3 cellular contexts compared by ENCODE assay signal in genomic region chr1:57440096-57440495, GRCh38.
TF ChIP-seq lines count a peak whose summit lies in the region.

No MANE protein-coding gene starts in this region.

TF ChIP-seq in SK-N-SH, 30 proteins besides CTCF, POLR2A, EP300 and RAD21:
- no peak for TF ChIP-seq TAF1 (IDR thresholded peaks at IDR 0.05; ENCODE audit: borderline replicate concordance, low read depth, low read length)
- peak; percentile 71 for TF ChIP-seq GATA2 (CRISPR knock-in tag; IDR thresholded peaks at IDR 0.05)

TF ChIP-seq in SK-N-SH treated with all-trans-retinoic acid at 6 μM for 48 hours, 23 proteins besides CTCF, POLR2A, EP300 and RAD21:
- no peak for TF ChIP-seq PATZ1 (CRISPR knock-in tag; IDR thresholded peaks at IDR 0.05; ENCODE audit: borderline replicate concordance)
- no peak for TF ChIP-seq RARB (CRISPR knock-in tag; IDR thresholded peaks at IDR 0.05)
- no peak for TF ChIP-seq ZFP3 (CRISPR knock-in tag; IDR thresholded peaks at IDR 0.05)
- TF ChIP-seq ISL1 (CRISPR knock-in tag; IDR thresholded peaks at IDR 0.05), result no peak
- TF ChIP-seq ZNF8 (CRISPR knock-in tag; IDR thresholded peaks at IDR 0.05), result no peak
- TF ChIP-seq ZFP30 (CRISPR knock-in tag; IDR thresholded peaks at IDR 0.05), result no peak
- TF ChIP-seq SNAI2 (CRISPR knock-in tag; IDR thresholded peaks at IDR 0.05), result no peak
- no peak for TF ChIP-seq OSR1 (CRISPR knock-in tag; IDR thresholded peaks at IDR 0.05)
- no peak for TF ChIP-seq ARNTL (CRISPR knock-in tag; IDR thresholded peaks at IDR 0.05; ENCODE audit: borderline replicate concordance, low read depth)
- TF ChIP-seq TOX (CRISPR knock-in tag; IDR thresholded peaks at IDR 0.05; ENCODE audit: borderline replicate concordance), result no peak
- TF ChIP-seq BACH2 (CRISPR knock-in tag; IDR thresholded peaks at IDR 0.05; ENCODE audit: borderline replicate concordance), result no peak
- TF ChIP-seq ZNF565 (CRISPR knock-in tag; conservative IDR thresholded peaks at IDR 0.05; ENCODE audit: low read depth), result no peak
- TF ChIP-seq ESRRG (CRISPR knock-in tag; IDR thresholded peaks at IDR 0.05), result no peak
- TF ChIP-seq CSDC2 (CRISPR knock-in tag; IDR thresholded peaks at IDR 0.05), result no peak
- TF ChIP-seq ZC3H10 (CRISPR knock-in tag; IDR thresholded peaks at IDR 0.05), result no peak

TF ChIP-seq in H1, 55 proteins besides CTCF, POLR2A, EP300 and RAD21:
- TF ChIP-seq CREB1 (IDR thresholded peaks at IDR 0.05) (no peak), GTF2F1 (IDR thresholded peaks at IDR 0.05; ENCODE audit: borderline replicate concordance, low read depth, low read length) (no peak), FOSL1 (IDR thresholded peaks at IDR 0.05; ENCODE audit: insufficient read depth, low read depth, low read length) (no peak), CBX8 (IDR thresholded peaks at IDR 0.05; ENCODE audit: borderline replicate concordance, low read depth, low read length) (no peak), JUND (IDR thresholded peaks at IDR 0.05; ENCODE audit: low read length) (no peak), CTBP2 (IDR thresholded peaks at IDR 0.05; ENCODE audit: borderline replicate concordance, insufficient read depth, insufficient read length, low read length) (no peak), CHD1 (IDR thresholded peaks at IDR 0.05; ENCODE audit: low read depth, low read length) (no peak), KDM1A (IDR thresholded peaks at IDR 0.05; ENCODE audit: borderline replicate concordance, low read length) (no peak), SIN3A (conservative IDR thresholded peaks at IDR 0.05 in 1 of 2, IDR thresholded peaks at IDR 0.05 in 1 of 2; ENCODE audit: low read depth in 1 of 2, low read length in 2 of 2) (no peak), RXRA (IDR thresholded peaks at IDR 0.05; ENCODE audit: insufficient read depth, low read depth, low read length) (no peak), POU5F1 (IDR thresholded peaks at IDR 0.05; ENCODE audit: low read depth, low read length) (no peak), SP4 (IDR thresholded peaks at IDR 0.05; ENCODE audit: low read length) (no peak), POLR2AphosphoS5 (IDR thresholded peaks at IDR 0.05; ENCODE audit: low read depth, low read length) (no peak)
